ENCODE assay signal across 1 cellular context in the genomic region with DNA sequence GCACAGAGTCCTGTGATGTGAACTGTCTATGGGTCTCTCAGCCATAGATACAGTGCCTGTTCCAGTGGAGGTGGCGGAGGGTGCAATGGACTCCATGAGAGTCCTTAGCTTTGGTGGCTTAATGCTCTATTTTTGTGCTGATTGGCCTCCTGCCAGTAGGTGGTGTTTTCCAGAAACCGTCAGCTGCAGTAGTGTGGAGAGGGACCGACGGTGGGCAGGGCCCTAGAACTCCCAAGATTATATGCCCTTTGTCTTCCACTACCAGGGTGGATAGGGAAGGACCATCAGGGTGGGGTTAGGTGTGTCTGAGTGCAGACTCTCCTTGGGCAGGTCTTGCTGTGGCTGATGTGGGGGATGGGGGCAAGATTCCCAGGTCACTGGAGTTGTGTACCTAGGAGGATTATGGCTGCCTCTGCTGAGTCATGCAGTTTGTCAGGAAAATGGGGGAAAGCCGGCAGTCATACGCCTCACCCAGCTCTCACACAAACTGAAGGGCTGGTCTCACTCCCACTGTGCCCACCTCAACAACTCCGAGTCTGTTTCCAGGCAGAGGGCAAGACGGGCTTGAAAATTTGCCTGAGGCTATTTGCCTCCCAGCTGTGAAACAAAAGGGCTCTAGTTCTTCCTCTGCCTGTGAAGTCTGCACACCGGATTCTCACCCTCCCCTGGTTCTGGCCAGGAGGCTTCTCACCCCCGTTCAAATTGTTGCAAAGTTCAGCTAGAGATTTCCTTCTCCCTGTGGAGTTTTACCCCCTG.
TF ChIP-seq lines count a peak whose summit lies in the region.

No MANE protein-coding gene starts in this region.

TF ChIP-seq in HepG2, 621 proteins besides CTCF, POLR2A, EP300 and RAD21 (continued from another document and continues in another):
- TF ChIP-seq, protein P1, sequence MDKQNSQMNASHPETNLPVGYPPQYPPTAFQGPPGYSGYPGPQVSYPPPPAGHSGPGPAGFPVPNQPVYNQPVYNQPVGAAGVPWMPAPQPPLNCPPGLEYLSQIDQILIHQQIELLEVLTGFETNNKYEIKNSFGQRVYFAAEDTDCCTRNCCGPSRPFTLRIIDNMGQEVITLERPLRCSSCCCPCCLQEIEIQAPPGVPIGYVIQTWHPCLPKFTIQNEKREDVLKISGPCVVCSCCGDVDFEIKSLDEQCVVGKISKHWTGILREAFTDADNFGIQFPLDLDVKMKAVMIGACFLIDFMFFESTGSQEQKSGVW (CRISPR knock-in tag; IDR thresholded peaks at IDR 0.05; ENCODE audit: borderline replicate concordance) = no peak
- TF ChIP-seq, protein P2, sequence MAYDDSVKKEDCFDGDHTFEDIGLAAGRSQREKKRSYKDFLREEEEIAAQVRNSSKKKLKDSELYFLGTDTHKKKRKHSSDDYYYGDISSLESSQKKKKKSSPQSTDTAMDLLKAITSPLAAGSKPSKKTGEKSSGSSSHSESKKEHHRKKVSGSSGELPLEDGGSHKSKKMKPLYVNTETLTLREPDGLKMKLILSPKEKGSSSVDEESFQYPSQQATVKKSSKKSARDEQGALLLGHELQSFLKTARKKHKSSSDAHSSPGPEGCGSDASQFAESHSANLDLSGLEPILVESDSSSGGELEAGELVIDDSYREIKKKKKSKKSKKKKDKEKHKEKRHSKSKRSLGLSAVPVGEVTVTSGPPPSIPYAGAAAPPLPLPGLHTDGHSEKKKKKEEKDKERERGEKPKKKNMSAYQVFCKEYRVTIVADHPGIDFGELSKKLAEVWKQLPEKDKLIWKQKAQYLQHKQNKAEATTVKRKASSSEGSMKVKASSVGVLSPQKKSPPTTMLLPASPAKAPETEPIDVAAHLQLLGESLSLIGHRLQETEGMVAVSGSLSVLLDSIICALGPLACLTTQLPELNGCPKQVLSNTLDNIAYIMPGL (CRISPR knock-in tag; IDR thresholded peaks at IDR 0.05; ENCODE audit: borderline replicate concordance in 1 of 2, low read depth in 1 of 2) = peak; percentile 25 to 44; a peak in 1 of 4 replicates
- TF ChIP-seq, protein P3, sequence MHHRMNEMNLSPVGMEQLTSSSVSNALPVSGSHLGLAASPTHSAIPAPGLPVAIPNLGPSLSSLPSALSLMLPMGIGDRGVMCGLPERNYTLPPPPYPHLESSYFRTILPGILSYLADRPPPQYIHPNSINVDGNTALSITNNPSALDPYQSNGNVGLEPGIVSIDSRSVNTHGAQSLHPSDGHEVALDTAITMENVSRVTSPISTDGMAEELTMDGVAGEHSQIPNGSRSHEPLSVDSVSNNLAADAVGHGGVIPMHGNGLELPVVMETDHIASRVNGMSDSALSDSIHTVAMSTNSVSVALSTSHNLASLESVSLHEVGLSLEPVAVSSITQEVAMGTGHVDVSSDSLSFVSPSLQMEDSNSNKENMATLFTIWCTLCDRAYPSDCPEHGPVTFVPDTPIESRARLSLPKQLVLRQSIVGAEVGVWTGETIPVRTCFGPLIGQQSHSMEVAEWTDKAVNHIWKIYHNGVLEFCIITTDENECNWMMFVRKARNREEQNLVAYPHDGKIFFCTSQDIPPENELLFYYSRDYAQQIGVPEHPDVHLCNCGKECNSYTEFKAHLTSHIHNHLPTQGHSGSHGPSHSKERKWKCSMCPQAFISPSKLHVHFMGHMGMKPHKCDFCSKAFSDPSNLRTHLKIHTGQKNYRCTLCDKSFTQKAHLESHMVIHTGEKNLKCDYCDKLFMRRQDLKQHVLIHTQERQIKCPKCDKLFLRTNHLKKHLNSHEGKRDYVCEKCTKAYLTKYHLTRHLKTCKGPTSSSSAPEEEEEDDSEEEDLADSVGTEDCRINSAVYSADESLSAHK (CRISPR knock-in tag; IDR thresholded peaks at IDR 0.05; ENCODE audit: borderline replicate concordance) = no peak
- TF ChIP-seq, protein P4, sequence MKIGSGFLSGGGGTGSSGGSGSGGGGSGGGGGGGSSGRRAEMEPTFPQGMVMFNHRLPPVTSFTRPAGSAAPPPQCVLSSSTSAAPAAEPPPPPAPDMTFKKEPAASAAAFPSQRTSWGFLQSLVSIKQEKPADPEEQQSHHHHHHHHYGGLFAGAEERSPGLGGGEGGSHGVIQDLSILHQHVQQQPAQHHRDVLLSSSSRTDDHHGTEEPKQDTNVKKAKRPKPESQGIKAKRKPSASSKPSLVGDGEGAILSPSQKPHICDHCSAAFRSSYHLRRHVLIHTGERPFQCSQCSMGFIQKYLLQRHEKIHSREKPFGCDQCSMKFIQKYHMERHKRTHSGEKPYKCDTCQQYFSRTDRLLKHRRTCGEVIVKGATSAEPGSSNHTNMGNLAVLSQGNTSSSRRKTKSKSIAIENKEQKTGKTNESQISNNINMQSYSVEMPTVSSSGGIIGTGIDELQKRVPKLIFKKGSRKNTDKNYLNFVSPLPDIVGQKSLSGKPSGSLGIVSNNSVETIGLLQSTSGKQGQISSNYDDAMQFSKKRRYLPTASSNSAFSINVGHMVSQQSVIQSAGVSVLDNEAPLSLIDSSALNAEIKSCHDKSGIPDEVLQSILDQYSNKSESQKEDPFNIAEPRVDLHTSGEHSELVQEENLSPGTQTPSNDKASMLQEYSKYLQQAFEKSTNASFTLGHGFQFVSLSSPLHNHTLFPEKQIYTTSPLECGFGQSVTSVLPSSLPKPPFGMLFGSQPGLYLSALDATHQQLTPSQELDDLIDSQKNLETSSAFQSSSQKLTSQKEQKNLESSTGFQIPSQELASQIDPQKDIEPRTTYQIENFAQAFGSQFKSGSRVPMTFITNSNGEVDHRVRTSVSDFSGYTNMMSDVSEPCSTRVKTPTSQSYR (CRISPR knock-in tag; IDR thresholded peaks at IDR 0.05; ENCODE audit: borderline replicate concordance) = peak; percentile 44; the same call in 1 of the 2 replicates
- TF ChIP-seq, protein P5, sequence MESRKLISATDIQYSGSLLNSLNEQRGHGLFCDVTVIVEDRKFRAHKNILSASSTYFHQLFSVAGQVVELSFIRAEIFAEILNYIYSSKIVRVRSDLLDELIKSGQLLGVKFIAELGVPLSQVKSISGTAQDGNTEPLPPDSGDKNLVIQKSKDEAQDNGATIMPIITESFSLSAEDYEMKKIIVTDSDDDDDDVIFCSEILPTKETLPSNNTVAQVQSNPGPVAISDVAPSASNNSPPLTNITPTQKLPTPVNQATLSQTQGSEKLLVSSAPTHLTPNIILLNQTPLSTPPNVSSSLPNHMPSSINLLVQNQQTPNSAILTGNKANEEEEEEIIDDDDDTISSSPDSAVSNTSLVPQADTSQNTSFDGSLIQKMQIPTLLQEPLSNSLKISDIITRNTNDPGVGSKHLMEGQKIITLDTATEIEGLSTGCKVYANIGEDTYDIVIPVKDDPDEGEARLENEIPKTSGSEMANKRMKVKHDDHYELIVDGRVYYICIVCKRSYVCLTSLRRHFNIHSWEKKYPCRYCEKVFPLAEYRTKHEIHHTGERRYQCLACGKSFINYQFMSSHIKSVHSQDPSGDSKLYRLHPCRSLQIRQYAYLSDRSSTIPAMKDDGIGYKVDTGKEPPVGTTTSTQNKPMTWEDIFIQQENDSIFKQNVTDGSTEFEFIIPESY (CRISPR knock-in tag; IDR thresholded peaks at IDR 0.05) = peak; percentile 42; the same call in 1 of the 2 replicates
- no peak for TF ChIP-seq CREB1 (IDR thresholded peaks at IDR 0.05)
- TF ChIP-seq CREB1 (CRISPR knock-in tag; IDR thresholded peaks at IDR 0.05) = no peak
- no peak for TF ChIP-seq ZNF83 (CRISPR knock-in tag; IDR thresholded peaks at IDR 0.05; ENCODE audit: borderline replicate concordance)
- no peak for TF ChIP-seq ZNF510 (CRISPR knock-in tag; IDR thresholded peaks at IDR 0.05; ENCODE audit: low read depth)
- TF ChIP-seq, protein P6, sequence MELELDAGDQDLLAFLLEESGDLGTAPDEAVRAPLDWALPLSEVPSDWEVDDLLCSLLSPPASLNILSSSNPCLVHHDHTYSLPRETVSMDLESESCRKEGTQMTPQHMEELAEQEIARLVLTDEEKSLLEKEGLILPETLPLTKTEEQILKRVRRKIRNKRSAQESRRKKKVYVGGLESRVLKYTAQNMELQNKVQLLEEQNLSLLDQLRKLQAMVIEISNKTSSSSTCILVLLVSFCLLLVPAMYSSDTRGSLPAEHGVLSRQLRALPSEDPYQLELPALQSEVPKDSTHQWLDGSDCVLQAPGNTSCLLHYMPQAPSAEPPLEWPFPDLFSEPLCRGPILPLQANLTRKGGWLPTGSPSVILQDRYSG (CRISPR knock-in tag; IDR thresholded peaks at IDR 0.05) = no peak
- TF ChIP-seq BORCS8-MEF2B (CRISPR knock-in tag; IDR thresholded peaks at IDR 0.05) = 0 out of 2 replicates have a peak, but pooled peaks have one; percentile 37
- TF ChIP-seq RELA (CRISPR knock-in tag; IDR thresholded peaks at IDR 0.05) = no peak
- TF ChIP-seq, protein P7, sequence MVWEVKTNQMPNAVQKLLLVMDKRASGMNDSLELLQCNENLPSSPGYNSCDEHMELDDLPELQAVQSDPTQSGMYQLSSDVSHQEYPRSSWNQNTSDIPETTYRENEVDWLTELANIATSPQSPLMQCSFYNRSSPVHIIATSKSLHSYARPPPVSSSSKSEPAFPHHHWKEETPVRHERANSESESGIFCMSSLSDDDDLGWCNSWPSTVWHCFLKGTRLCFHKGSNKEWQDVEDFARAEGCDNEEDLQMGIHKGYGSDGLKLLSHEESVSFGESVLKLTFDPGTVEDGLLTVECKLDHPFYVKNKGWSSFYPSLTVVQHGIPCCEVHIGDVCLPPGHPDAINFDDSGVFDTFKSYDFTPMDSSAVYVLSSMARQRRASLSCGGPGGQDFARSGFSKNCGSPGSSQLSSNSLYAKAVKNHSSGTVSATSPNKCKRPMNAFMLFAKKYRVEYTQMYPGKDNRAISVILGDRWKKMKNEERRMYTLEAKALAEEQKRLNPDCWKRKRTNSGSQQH (CRISPR knock-in tag; IDR thresholded peaks at IDR 0.05; ENCODE audit: low read depth) = no peak
- TF ChIP-seq, protein P8, sequence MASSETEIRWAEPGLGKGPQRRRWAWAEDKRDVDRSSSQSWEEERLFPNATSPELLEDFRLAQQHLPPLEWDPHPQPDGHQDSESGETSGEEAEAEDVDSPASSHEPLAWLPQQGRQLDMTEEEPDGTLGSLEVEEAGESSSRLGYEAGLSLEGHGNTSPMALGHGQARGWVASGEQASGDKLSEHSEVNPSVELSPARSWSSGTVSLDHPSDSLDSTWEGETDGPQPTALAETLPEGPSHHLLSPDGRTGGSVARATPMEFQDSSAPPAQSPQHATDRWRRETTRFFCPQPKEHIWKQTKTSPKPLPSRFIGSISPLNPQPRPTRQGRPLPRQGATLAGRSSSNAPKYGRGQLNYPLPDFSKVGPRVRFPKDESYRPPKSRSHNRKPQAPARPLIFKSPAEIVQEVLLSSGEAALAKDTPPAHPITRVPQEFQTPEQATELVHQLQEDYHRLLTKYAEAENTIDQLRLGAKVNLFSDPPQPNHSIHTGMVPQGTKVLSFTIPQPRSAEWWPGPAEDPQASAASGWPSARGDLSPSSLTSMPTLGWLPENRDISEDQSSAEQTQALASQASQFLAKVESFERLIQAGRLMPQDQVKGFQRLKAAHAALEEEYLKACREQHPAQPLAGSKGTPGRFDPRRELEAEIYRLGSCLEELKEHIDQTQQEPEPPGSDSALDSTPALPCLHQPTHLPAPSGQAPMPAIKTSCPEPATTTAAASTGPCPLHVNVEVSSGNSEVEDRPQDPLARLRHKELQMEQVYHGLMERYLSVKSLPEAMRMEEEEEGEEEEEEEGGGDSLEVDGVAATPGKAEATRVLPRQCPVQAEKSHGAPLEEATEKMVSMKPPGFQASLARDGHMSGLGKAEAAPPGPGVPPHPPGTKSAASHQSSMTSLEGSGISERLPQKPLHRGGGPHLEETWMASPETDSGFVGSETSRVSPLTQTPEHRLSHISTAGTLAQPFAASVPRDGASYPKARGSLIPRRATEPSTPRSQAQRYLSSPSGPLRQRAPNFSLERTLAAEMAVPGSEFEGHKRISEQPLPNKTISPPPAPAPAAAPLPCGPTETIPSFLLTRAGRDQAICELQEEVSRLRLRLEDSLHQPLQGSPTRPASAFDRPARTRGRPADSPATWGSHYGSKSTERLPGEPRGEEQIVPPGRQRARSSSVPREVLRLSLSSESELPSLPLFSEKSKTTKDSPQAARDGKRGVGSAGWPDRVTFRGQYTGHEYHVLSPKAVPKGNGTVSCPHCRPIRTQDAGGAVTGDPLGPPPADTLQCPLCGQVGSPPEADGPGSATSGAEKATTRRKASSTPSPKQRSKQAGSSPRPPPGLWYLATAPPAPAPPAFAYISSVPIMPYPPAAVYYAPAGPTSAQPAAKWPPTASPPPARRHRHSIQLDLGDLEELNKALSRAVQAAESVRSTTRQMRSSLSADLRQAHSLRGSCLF (CRISPR knock-in tag; IDR thresholded peaks at IDR 0.05; ENCODE audit: borderline replicate concordance) = no peak
- TF ChIP-seq ZNF720 (CRISPR knock-in tag; IDR thresholded peaks at IDR 0.05) = no peak
- no peak for TF ChIP-seq PRPF4 (IDR thresholded peaks at IDR 0.05; ENCODE audit: low read depth, low read length, poor library complexity, severe bottlenecking)
- TF ChIP-seq ZMYM4 (CRISPR knock-in tag; IDR thresholded peaks at IDR 0.05) = peak; percentile 95
- TF ChIP-seq MXI1 (IDR thresholded peaks at IDR 0.05; ENCODE audit: borderline replicate concordance, low read depth, low read length) = no peak
- TF ChIP-seq, protein P9, sequence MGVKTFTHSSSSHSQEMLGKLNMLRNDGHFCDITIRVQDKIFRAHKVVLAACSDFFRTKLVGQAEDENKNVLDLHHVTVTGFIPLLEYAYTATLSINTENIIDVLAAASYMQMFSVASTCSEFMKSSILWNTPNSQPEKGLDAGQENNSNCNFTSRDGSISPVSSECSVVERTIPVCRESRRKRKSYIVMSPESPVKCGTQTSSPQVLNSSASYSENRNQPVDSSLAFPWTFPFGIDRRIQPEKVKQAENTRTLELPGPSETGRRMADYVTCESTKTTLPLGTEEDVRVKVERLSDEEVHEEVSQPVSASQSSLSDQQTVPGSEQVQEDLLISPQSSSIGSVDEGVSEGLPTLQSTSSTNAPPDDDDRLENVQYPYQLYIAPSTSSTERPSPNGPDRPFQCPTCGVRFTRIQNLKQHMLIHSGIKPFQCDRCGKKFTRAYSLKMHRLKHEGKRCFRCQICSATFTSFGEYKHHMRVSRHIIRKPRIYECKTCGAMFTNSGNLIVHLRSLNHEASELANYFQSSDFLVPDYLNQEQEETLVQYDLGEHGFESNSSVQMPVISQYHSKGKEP (CRISPR knock-in tag; IDR thresholded peaks at IDR 0.05) = no peak
- 0 out of 2 replicates have a peak, but pooled peaks have one; percentile 31 for TF ChIP-seq ZSCAN21 (CRISPR knock-in tag; IDR thresholded peaks at IDR 0.05; ENCODE audit: borderline replicate concordance)
- TF ChIP-seq ZNF274 (CRISPR knock-in tag; IDR thresholded peaks at IDR 0.05) = no peak
- TF ChIP-seq ZNF431 (CRISPR knock-in tag; IDR thresholded peaks at IDR 0.05; ENCODE audit: borderline replicate concordance, low read depth) = no peak
- TF ChIP-seq NFKBIZ (CRISPR knock-in tag; IDR thresholded peaks at IDR 0.05) = no peak
- no peak for TF ChIP-seq SAFB2 (CRISPR knock-in tag; IDR thresholded peaks at IDR 0.05; ENCODE audit: borderline replicate concordance, low read depth)
- 0 out of 2 replicates have a peak, but pooled peaks have one; percentile 20 for TF ChIP-seq PITX1 (CRISPR knock-in tag; IDR thresholded peaks at IDR 0.05)
- TF ChIP-seq ZNF253 (CRISPR knock-in tag; IDR thresholded peaks at IDR 0.05; ENCODE audit: borderline replicate concordance) = no peak
- no peak for TF ChIP-seq KAT8 (CRISPR knock-in tag; IDR thresholded peaks at IDR 0.05)
- TF ChIP-seq, protein P10, sequence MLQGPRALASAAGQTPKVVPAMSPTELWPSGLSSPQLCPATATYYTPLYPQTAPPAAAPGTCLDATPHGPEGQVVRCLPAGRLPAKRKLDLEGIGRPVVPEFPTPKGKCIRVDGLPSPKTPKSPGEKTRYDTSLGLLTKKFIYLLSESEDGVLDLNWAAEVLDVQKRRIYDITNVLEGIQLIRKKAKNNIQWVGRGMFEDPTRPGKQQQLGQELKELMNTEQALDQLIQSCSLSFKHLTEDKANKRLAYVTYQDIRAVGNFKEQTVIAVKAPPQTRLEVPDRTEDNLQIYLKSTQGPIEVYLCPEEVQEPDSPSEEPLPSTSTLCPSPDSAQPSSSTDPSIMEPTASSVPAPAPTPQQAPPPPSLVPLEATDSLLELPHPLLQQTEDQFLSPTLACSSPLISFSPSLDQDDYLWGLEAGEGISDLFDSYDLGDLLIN (CRISPR knock-in tag; IDR thresholded peaks at IDR 0.05; ENCODE audit: borderline replicate concordance) = no peak
- TF ChIP-seq DNMT3B (CRISPR knock-in tag; conservative IDR thresholded peaks at IDR 0.05) = no peak
- TF ChIP-seq, protein P11, sequence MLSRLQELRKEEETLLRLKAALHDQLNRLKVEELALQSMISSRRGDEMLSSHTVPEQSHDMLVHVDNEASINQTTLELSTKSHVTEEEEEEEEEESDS (CRISPR knock-in tag; IDR thresholded peaks at IDR 0.05; ENCODE audit: borderline replicate concordance) = no peak
- TF ChIP-seq ZFP90 (CRISPR knock-in tag; IDR thresholded peaks at IDR 0.05; ENCODE audit: borderline replicate concordance) = no peak
